ENCODE assay signal across 8 cellular contexts in the genomic region with DNA sequence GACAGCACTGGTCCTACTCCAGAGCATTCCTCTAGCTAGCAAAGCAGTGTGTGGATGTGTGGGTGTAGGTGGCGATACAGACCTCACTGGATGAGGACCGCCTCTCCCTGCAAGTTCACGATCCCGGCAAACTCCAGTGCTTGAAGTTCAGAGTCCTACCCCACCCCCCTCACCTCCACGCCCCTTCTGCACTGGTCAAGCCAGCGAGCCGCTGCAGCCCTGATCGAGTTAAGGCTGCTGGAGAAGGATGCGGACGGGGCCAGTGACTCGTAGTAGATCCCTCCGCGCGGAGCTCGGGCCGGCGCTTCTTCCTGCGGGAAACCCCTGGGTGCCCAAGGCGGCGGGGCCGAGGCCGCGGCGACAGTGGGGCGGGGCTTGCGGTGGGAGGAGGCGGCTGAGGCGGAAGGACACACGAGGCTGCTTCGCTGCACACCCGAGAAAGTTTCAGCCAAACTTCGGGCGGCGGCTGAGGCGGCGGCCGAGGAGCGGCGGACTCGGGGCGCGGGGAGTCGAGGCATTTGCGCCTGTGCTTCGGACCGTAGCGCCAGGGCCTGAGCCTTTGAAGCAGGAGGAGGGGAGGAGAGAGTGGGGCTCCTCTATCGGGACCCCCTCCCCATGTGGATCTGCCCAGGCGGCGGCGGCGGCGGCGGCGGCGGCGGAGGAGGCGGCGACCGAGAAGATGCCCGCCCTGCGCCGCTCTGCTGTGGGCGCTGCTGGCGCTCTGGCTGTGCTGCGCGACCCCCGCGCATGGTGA.
A peak's percentile ranks its signal among the peaks of the same experiment; 100 is the strongest.
DNase-seq lines count a peak whose midpoint lies in the region; ATAC-seq, FAIRE-seq and TF ChIP-seq lines count a peak whose summit lies in the region.
"Not testable (repeated sequence)": the region's sequence is repeated elsewhere in the genome, so short reads cannot be mapped to it uniquely, and the experiment has no call there.

No MANE protein-coding gene starts in this region.

- H3K27ac ChIP-seq in dorsolateral prefrontal cortex (peak overlapping the region in 8 of 59 donors; percentile 42 to 64 (median 52)), rectal smooth muscle tissue (ENCODE audit: low read depth, low read length) (peak overlapping the region; percentile 24)
- not testable (repeated sequence) for H3K27ac ChIP-seq in kidney (ENCODE audit: low read depth in 2 of 2, low read length in 2 of 2)

- H3K36me3 ChIP-seq in kidney (ENCODE audit: control insufficient read depth in 1 of 2, insufficient read depth in 2 of 2, low read length in 2 of 2); rectal smooth muscle tissue (ENCODE audit: control insufficient read depth, insufficient read depth, low read length): not testable (repeated sequence)

- H3K9me3 Mint-ChIP-seq in stimulated activated naive CD8-positive, alpha-beta T cell treated with anti-CD3 and anti-CD28 coated beads, Interleukin-15, amount 100 ng/mL, for 72 hours = not testable (repeated sequence)

- not testable (repeated sequence) for H3K4me1 ChIP-seq in kidney (ENCODE audit: control insufficient read depth in 1 of 2, insufficient read depth in 1 of 2, low read depth in 1 of 2, low read length in 2 of 2); rectal smooth muscle tissue (ENCODE audit: control insufficient read depth, insufficient read depth, low read length)

- FAIRE-seq in kidney (lab: Jason Lieb, UNC) = not testable (repeated sequence)

- DNase-seq in DMS114 treated with DMSO at 0.1 percent for 48 hours (lab: John Stamatoyannopoulos, UW; ENCODE audit: unreplicated experiment) = peak; percentile 56
- peak; percentile 86 for DNase-seq in LHCN-M2 (ENCODE audit: low read depth)
- peak; percentile 86 for DNase-seq in SK-MEL-5 (ENCODE audit: low read depth, low spot score)
- DNase-seq in activated T-cell treated with anti-CD3 and anti-CD28 coated beads, Interleukin-2, amount 50 U/mL, for 1 hour = peak; percentile 78
- peak; percentile 3 to 80 (median 49) for DNase-seq in dorsolateral prefrontal cortex
- peak; percentile 94 for DNase-seq in kidney
- peak; percentile 70 to 72 for DNase-seq in stimulated activated naive CD8-positive, alpha-beta T cell treated with anti-CD3 and anti-CD28 coated beads, Interleukin-15, amount 100 ng/mL, for 72 hours

- TF ChIP-seq CTCF in dorsolateral prefrontal cortex (IDR thresholded peaks at IDR 0.05 in 54 of 56, conservative IDR thresholded peaks at IDR 0.05 in 2 of 56; ENCODE audit: low read depth in 1 of 56, partially characterized antibody in 56 of 56); kidney (IDR thresholded peaks at IDR 0.05; ENCODE audit: borderline replicate concordance, extremely low read depth, insufficient read depth): not testable (repeated sequence)

- peak overlapping the region; percentile 86 to 90 for H3K4me3 Mint-ChIP-seq in stimulated activated naive CD8-positive, alpha-beta T cell treated with anti-CD3 and anti-CD28 coated beads, Interleukin-15, amount 100 ng/mL, for 72 hours

- in situ Hi-C loops in SK-MEL-5 (cut with HindIII; ENCODE audit: low pct_unique_long_range_greater_than_20kb, low sequenced_read_pairs) = not testable (repeated sequence)

- peak overlapping the region in 1 of 2 donors; percentile 34 for H3K27ac Mint-ChIP-seq in stimulated activated naive CD8-positive, alpha-beta T cell treated with anti-CD3 and anti-CD28 coated beads, Interleukin-15, amount 100 ng/mL, for 72 hours

- H3K27me3 ChIP-seq in dorsolateral prefrontal cortex; rectal smooth muscle tissue (ENCODE audit: control insufficient read depth, insufficient read depth, low read length): not testable (repeated sequence)

- peak overlapping the region in 55 of 59 donors; percentile 28 to 68 (median 51) for H3K4me3 ChIP-seq in dorsolateral prefrontal cortex
- peak overlapping the region in 1 of 2 donors; percentile 37 for H3K4me3 ChIP-seq in kidney (ENCODE audit: low read length in 2 of 2)
- peak overlapping the region; percentile 61 for H3K4me3 ChIP-seq in rectal smooth muscle tissue (ENCODE audit: low read length)

- H3K4me1 Mint-ChIP-seq in stimulated activated naive CD8-positive, alpha-beta T cell treated with anti-CD3 and anti-CD28 coated beads, Interleukin-15, amount 100 ng/mL, for 72 hours = peaks cover 11% of the 10 kb centered on the region

- peak; percentile 92 for ATAC-seq in stimulated activated naive CD8-positive, alpha-beta T cell treated with anti-CD3 and anti-CD28 coated beads, Interleukin-15, amount 100 ng/mL, for 72 hours

- intact Hi-C loops in dorsolateral prefrontal cortex (cut with DNase I); kidney (cut with DNase I): not testable (repeated sequence)

- not testable (repeated sequence) for H3K9ac ChIP-seq in kidney (ENCODE audit: low read length in 2 of 2); rectal smooth muscle tissue (ENCODE audit: low read length)

- H3K27me3 Mint-ChIP-seq in stimulated activated naive CD8-positive, alpha-beta T cell treated with anti-CD3 and anti-CD28 coated beads, Interleukin-15, amount 100 ng/mL, for 72 hours = not testable (repeated sequence)

- H3K9me3 ChIP-seq in kidney (ENCODE audit: control insufficient read depth in 1 of 2, low read length in 2 of 2) = not testable (repeated sequence)
